13 cellular contexts compared by ENCODE assay signal in genomic region chr16:15765116-15765515, GRCh38.
A peak's percentile ranks its signal among the peaks of the same experiment; 100 is the strongest.
DNase-seq lines count a peak whose midpoint lies in the region; ATAC-seq, FAIRE-seq and TF ChIP-seq lines count a peak whose summit lies in the region.
"Had no signal": no experiment of that assay in that cellular context is flagged by ENCODE, and none has a peak within 500 bp of the region (broad histone marks: within the 10 kb centered on the region; RNA-seq: fewer than 3 reads in every experiment).

No MANE protein-coding gene starts in this region.

- intact Hi-C loops in IMR-90 (cut with micrococcal nuclease) (loop anchor here (5.0 kb wide), 2 partner anchors 57 to 362 kb away; no protein-coding TSS in a partner anchor), K562 (cut with micrococcal nuclease) (loop anchor here (5.0 kb wide), 1 partner anchor 427 kb away; no protein-coding TSS in a partner anchor), sigmoid colon (cut with DNase I) (loop anchor here (10.0 kb wide), 1 partner anchor 430 kb away; no protein-coding TSS in a partner anchor), posterior cingulate gyrus (cut with DNase I) (loop anchor here (5.0 kb wide), 1 partner anchor 362 kb away; no protein-coding TSS in a partner anchor)

- FAIRE-seq in K562 (lab: Jason Lieb, UNC): no peak

- no peaks in the 10 kb centered on the region for H3K79me2 ChIP-seq in K562 (ENCODE audit: control insufficient read depth, insufficient read depth, low read length)

- TF ChIP-seq EP300 in K562 (IDR thresholded peaks at IDR 0.05; ENCODE audit: low read length) (no peak), sigmoid colon (IDR thresholded peaks at IDR 0.05) (no peak)

- H2BK15ac ChIP-seq in IMR-90 (ENCODE audit: low read depth, low read length) (no peak overlapping the region), mesenchymal stem cell (ENCODE audit: low read depth, poor library complexity, severe bottlenecking) (no peak overlapping the region)

- H3K9ac ChIP-seq in IMR-90 (ENCODE audit: low read depth, low read length) (no peak overlapping the region), K562 (ENCODE audit: insufficient read depth in 1 of 2, low read depth in 2 of 2, low read length in 2 of 2) (no peak overlapping the region), mesenchymal stem cell (ENCODE audit: low read length) (peak overlapping the region; percentile 9)
- H3K9ac ChIP-seq: BLaER1 treated with 17β-estradiol and CSF1 and Interleukin-3, amounts not matched to agents 10 nM and 100 nM had no signal

- no peak for DNase-seq in IMR-90
- DNase-seq in K562 (ENCODE audit: extremely low read depth in 1 of 4, low spot score in 3 of 4): no peak
- DNase-seq in mesenchymal stem cell: no peak
- no peak for DNase-seq in sigmoid colon
- DNase-seq in stimulated activated naive B cell treated with anti-CD40 and anti-IgM and Interleukin-4, amounts not matched to agents 10 μg/mL and 1 μg/mL and 100 μg/mL, for 72 hours: no peak
- no peak for DNase-seq in posterior cingulate gyrus
- DNase-seq in GM10248 (ENCODE audit: extremely low spot score): no peak
- DNase-seq: DMS 273 treated with DMSO at 0.1 percent for 48 hours, GOT3 had no signal

- no peak overlapping the region for H3K4ac ChIP-seq in IMR-90 (ENCODE audit: low read depth, low read length)
- no peak overlapping the region for H3K4ac ChIP-seq in mesenchymal stem cell (ENCODE audit: low read depth in 1 of 2, low read length in 2 of 2)

- H3K4me3 Mint-ChIP-seq in stimulated activated naive B cell treated with anti-CD40 and anti-IgM and Interleukin-4, amounts not matched to agents 10 μg/mL and 1 μg/mL and 100 μg/mL, for 72 hours: no peak overlapping the region
- H3K4me3 Mint-ChIP-seq: B cell; CD8-positive, alpha-beta memory T cell; H9 had no signal

- H3K36me3 ChIP-seq in IMR-90 (ENCODE audit: control insufficient read depth, insufficient read depth, low read length) (no peaks in the 10 kb centered on the region), K562 (ENCODE audit: control insufficient read depth, insufficient read depth, low read length) (no peaks in the 10 kb centered on the region), mesenchymal stem cell (ENCODE audit: control insufficient read depth in 1 of 2, insufficient read depth in 2 of 2, low read depth in 1 of 2, low read length in 2 of 2) (no peaks in the 10 kb centered on the region), sigmoid colon (peaks cover 37 to 100% (median 82%) of the 10 kb centered on the region in 4 donors)
- H3K36me3 ChIP-seq: BLaER1 treated with 17β-estradiol and CSF1 and Interleukin-3, amounts not matched to agents 10 nM and 100 nM had no signal

- H4K8ac ChIP-seq in IMR-90 (ENCODE audit: low read depth in 2 of 2, low read length in 2 of 2) (no peak overlapping the region), mesenchymal stem cell (ENCODE audit: low read length) (no peak overlapping the region)

- WGBS in IMR-90 (ENCODE audit: extremely low coverage in 2 of 2, insufficient read length in 1 of 2), 2 experiments: 82 to 100% methylated on average over 3 to 4 of the region's 4 CpGs
- 1% methylated on average over 4 of the region's 4 CpGs for WGBS in K562 (ENCODE audit: insufficient coverage, low coverage, missing lambda C conversion rate)
- 83% methylated on average over 4 of the region's 4 CpGs for WGBS in mesenchymal stem cell
- 80 to 85% methylated on average over 4 of the region's 4 CpGs for WGBS in sigmoid colon, 2 donors

- H3K56ac ChIP-seq in IMR-90 (ENCODE audit: extremely low read depth, insufficient read depth, low read length): no peak overlapping the region

- no peak for ATAC-seq in IMR-90 (ENCODE audit: low read depth)
- ATAC-seq in K562: no peak
- no peak for ATAC-seq in stimulated activated naive B cell treated with anti-CD40 and anti-IgM and Interleukin-4, amounts not matched to agents 10 μg/mL and 1 μg/mL and 100 μg/mL, for 72 hours (replicated peaks)

- in situ Hi-C loops in IMR-90 (cut with MboI; ENCODE audit: low sequenced_read_pairs): loop anchor here (10.0 kb wide), 1 partner anchor 430 kb away; no protein-coding TSS in a partner anchor
- in situ Hi-C loops in K562 (cut with MboI): no loop called here

- H2BK120ac ChIP-seq in IMR-90 (ENCODE audit: low read depth, low read length): no peak overlapping the region
- H2BK120ac ChIP-seq in mesenchymal stem cell (ENCODE audit: low read depth, low read length): no peak overlapping the region

- no peak for TF ChIP-seq CTCF in IMR-90 (conservative IDR thresholded peaks at IDR 0.05; ENCODE audit: low read depth, low read length)
- no peak for TF ChIP-seq CTCF in K562 (IDR thresholded peaks at IDR 0.05 in 2 of 3, conservative IDR thresholded peaks at IDR 0.05 in 1 of 3; ENCODE audit: insufficient read depth in 2 of 3, low read depth in 1 of 3, low read length in 3 of 3)
- no peak for TF ChIP-seq CTCF in sigmoid colon (IDR thresholded peaks at IDR 0.05)
- no peak for TF ChIP-seq CTCF in GM10248 (IDR thresholded peaks at IDR 0.05; ENCODE audit: control extremely low read depth, extremely low read depth, low read depth, missing control alignments)

- H3K4me3 ChIP-seq in IMR-90 (ENCODE audit: insufficient read depth, low read depth, low read length): no peak overlapping the region
- H3K4me3 ChIP-seq in K562: no peak overlapping the region
- H3K4me3 ChIP-seq in mesenchymal stem cell (ENCODE audit: insufficient read depth in 1 of 2, low read depth in 1 of 2, low read length in 2 of 2): no peak overlapping the region
- H3K4me3 ChIP-seq in sigmoid colon: no peak overlapping the region
- H3K4me3 ChIP-seq: BLaER1 treated with 17β-estradiol and CSF1 and Interleukin-3, amounts not matched to agents 10 nM and 100 nM had no signal

- TF ChIP-seq POLR2A in IMR-90 (IDR thresholded peaks at IDR 0.05; ENCODE audit: low read depth, low read length) (no peak), K562 (conservative IDR thresholded peaks at IDR 0.05) (no peak), sigmoid colon (IDR thresholded peaks at IDR 0.05) (no peak)

- H3K9me3 Mint-ChIP-seq in stimulated activated naive B cell treated with anti-CD40 and anti-IgM and Interleukin-4, amounts not matched to agents 10 μg/mL and 1 μg/mL and 100 μg/mL, for 72 hours: no peaks in the 10 kb centered on the region
- H3K9me3 Mint-ChIP-seq: CD8-positive, alpha-beta memory T cell; H9 had no signal

- BruUV-seq in IMR-90 (replicated peaks; lab: Mats Ljungman, UMichigan): no TSS peak
- no TSS peak for BruUV-seq in K562 (replicated peaks; lab: Mats Ljungman, UMichigan)

- H3K27ac ChIP-seq in IMR-90 (ENCODE audit: insufficient read depth, low read length) (peak overlapping the region; percentile 49; the same call in 1 of the 2 replicates), K562 (ENCODE audit: extremely low read depth, low read depth, low read length) (no peak overlapping the region), mesenchymal stem cell (ENCODE audit: low read length, poor library complexity, severe bottlenecking) (no peak overlapping the region), sigmoid colon (peak overlapping the region; percentile 55 to 95 (median 72))
- H3K27ac ChIP-seq: BLaER1 treated with 17β-estradiol and CSF1 and Interleukin-3, amounts not matched to agents 10 nM and 100 nM had no signal

- H3K27me3 ChIP-seq in IMR-90 (ENCODE audit: control insufficient read depth, insufficient read depth, low read length) (peaks cover 8% of the 10 kb centered on the region), K562 (ENCODE audit: control insufficient read depth in 2 of 2, insufficient read depth in 2 of 2, low read length in 2 of 2) (peaks cover 12 to 13% of the 10 kb centered on the region in 2 experiments; a peak in 4 of 5 replicates), mesenchymal stem cell (ENCODE audit: control insufficient read depth in 1 of 2, insufficient read depth in 1 of 2, low read length in 2 of 2) (peaks cover 22 to 41% of the 10 kb centered on the region in 2 experiments), sigmoid colon (no peaks in the 10 kb centered on the region)
- H3K27me3 ChIP-seq: BLaER1 treated with 17β-estradiol and CSF1 and Interleukin-3, amounts not matched to agents 10 nM and 100 nM had no signal

- no peak overlapping the region for H2BK12ac ChIP-seq in mesenchymal stem cell (ENCODE audit: low read length in 2 of 2)

- H2AK5ac ChIP-seq in IMR-90 (ENCODE audit: low read depth, low read length) (no peak overlapping the region), mesenchymal stem cell (ENCODE audit: low read length, severe bottlenecking) (no peak overlapping the region)

- no peaks in the 10 kb centered on the region for H4K20me1 ChIP-seq in IMR-90 (ENCODE audit: insufficient read depth, low read length)
- no peaks in the 10 kb centered on the region for H4K20me1 ChIP-seq in K562 (replicated peaks; ENCODE audit: control insufficient read depth, insufficient read depth, low read length)
- H4K20me1 ChIP-seq: BLaER1 treated with 17β-estradiol and CSF1 and Interleukin-3, amounts not matched to agents 10 nM and 100 nM had no signal

- peaks cover 3 to 6% of the 10 kb centered on the region in 2 donors for H3K4me1 Mint-ChIP-seq in stimulated activated naive B cell treated with anti-CD40 and anti-IgM and Interleukin-4, amounts not matched to agents 10 μg/mL and 1 μg/mL and 100 μg/mL, for 72 hours
- H3K4me1 Mint-ChIP-seq: CD8-positive, alpha-beta memory T cell had no signal

- H2AK9ac ChIP-seq in IMR-90 (replicated peaks; ENCODE audit: low read depth, low read length, poor library complexity): no peak overlapping the region

- H3K4me1 ChIP-seq in IMR-90 (ENCODE audit: control insufficient read depth, insufficient read depth, low read length) (peaks cover 3% of the 10 kb centered on the region), K562 (replicated peaks in 1 of 2; ENCODE audit: control insufficient read depth in 2 of 2, insufficient read depth in 2 of 2, low read length in 2 of 2) (no peaks in the 10 kb centered on the region), mesenchymal stem cell (ENCODE audit: control insufficient read depth, insufficient read depth, low read depth, low read length) (no peaks in the 10 kb centered on the region), sigmoid colon (peaks cover 0 to 92% (median 66%) of the 10 kb centered on the region in 4 donors)

- H3K14ac ChIP-seq in IMR-90 (replicated peaks; ENCODE audit: low read depth, low read length) (no peak overlapping the region), mesenchymal stem cell (ENCODE audit: low read length in 2 of 2) (no peak overlapping the region)

- POLR2A ChIA-PET in IMR-90 (lab: Charles Lee; ENCODE audit: unreplicated experiment): no interaction called here
- POLR2A ChIA-PET in K562 (lab: Yijun Ruan, JAX): no interaction called here
- POLR2A ChIA-PET in GM10248 (lab: Yijun Ruan, JAX): no interaction called here

- H3K9me1 ChIP-seq in IMR-90 (ENCODE audit: insufficient read depth, low read length) (no peaks in the 10 kb centered on the region; the same call in 1 of the 2 replicates), K562 (ENCODE audit: control insufficient read depth, insufficient read depth, low read length) (no peaks in the 10 kb centered on the region)

- H3K27me3 Mint-ChIP-seq in stimulated activated naive B cell treated with anti-CD40 and anti-IgM and Interleukin-4, amounts not matched to agents 10 μg/mL and 1 μg/mL and 100 μg/mL, for 72 hours: peaks cover 12 to 14% of the 10 kb centered on the region in 2 donors

- dilution Hi-C loops in IMR-90 (cut with HindIII; ENCODE audit: low sequenced_read_pairs, unreplicated experiment): no loop called here

- H4K5ac ChIP-seq in IMR-90 (ENCODE audit: low read depth, low read length): no peak overlapping the region

- H3K9me3 ChIP-seq in IMR-90 (ENCODE audit: control insufficient read depth, insufficient read depth, low read length) (no peaks in the 10 kb centered on the region), K562 (replicated peaks; ENCODE audit: control insufficient read depth, insufficient read depth, low read depth, low read length) (no peaks in the 10 kb centered on the region), mesenchymal stem cell (ENCODE audit: control insufficient read depth, low read length) (no peaks in the 10 kb centered on the region), sigmoid colon (peaks cover 0 to 4% (median 0%) of the 10 kb centered on the region in 4 donors)

- CTCF ChIA-PET in IMR-90 (lab: Yijun Ruan, JAX) (interaction anchor here (0.8 to 1.8 kb wide), 3 partner anchors 8 to 16 kb away, joined by 3 to 5 read pairs (median 4); no protein-coding TSS in a partner anchor), K562 (lab: Yijun Ruan, JAX; ENCODE audit: low intra/inter-chr PET ratio) (interaction anchor here (1.0 to 2.2 kb wide), 2 partner anchors 363 to 430 kb away, joined by 3 to 17 read pairs; no protein-coding TSS in a partner anchor), GM10248 (lab: Yijun Ruan, JAX) (interaction anchor here (1.0 to 4.2 kb wide), 19 partner anchors 10 to 429 kb away, joined by 3 to 34 read pairs (median 4); no protein-coding TSS in a partner anchor)

- no peak overlapping the region for H2BK20ac ChIP-seq in IMR-90 (ENCODE audit: low read depth, low read length)

- H3K79me1 ChIP-seq in IMR-90 (ENCODE audit: low read depth in 1 of 2, low read length in 2 of 2) (no peaks in the 10 kb centered on the region), mesenchymal stem cell (replicated peaks; ENCODE audit: low read length, poor library complexity, severe bottlenecking) (no peaks in the 10 kb centered on the region)

- no peak overlapping the region for H3K23ac ChIP-seq in IMR-90 (ENCODE audit: low read depth, low read length)
- H3K23ac ChIP-seq in mesenchymal stem cell (ENCODE audit: low read length in 2 of 2): no peak overlapping the region

- H3K18ac ChIP-seq in IMR-90 (ENCODE audit: low read depth, low read length): no peak overlapping the region
- H3K18ac ChIP-seq in mesenchymal stem cell (ENCODE audit: low read depth in 1 of 2, low read length in 2 of 2): no peak overlapping the region

- H4K91ac ChIP-seq in IMR-90 (ENCODE audit: insufficient read depth, low read depth, low read length) (no peak overlapping the region), mesenchymal stem cell (ENCODE audit: low read length) (no peak overlapping the region)

- TF ChIP-seq RAD21 in IMR-90 (IDR thresholded peaks at IDR 0.05; ENCODE audit: low read length) (no peak), K562 (CRISPR knock-in tag; conservative IDR thresholded peaks at IDR 0.05 in 1 of 2, IDR thresholded peaks at IDR 0.05 in 1 of 2) (no peak)

- no peak overlapping the region for H3K27ac Mint-ChIP-seq in stimulated activated naive B cell treated with anti-CD40 and anti-IgM and Interleukin-4, amounts not matched to agents 10 μg/mL and 1 μg/mL and 100 μg/mL, for 72 hours
- H3K27ac Mint-ChIP-seq: B cell; CD8-positive, alpha-beta memory T cell; H9 had no signal

- H2AFZ ChIP-seq in IMR-90 (replicated peaks; ENCODE audit: low read length, poor library complexity): no peak overlapping the region
- H2AFZ ChIP-seq in K562 (ENCODE audit: low read depth, low read length): no peak overlapping the region
- no peak overlapping the region for H2AFZ ChIP-seq in mesenchymal stem cell (ENCODE audit: low read depth, low read length)

- H3K36me3 Mint-ChIP-seq in stimulated activated naive B cell treated with anti-CD40 and anti-IgM and Interleukin-4, amounts not matched to agents 10 μg/mL and 1 μg/mL and 100 μg/mL, for 72 hours: no peaks in the 10 kb centered on the region
- H3K36me3 Mint-ChIP-seq: CD8-positive, alpha-beta memory T cell had no signal

- H3K4me2 ChIP-seq in IMR-90 (ENCODE audit: low read depth, low read length): no peak overlapping the region
- no peak overlapping the region for H3K4me2 ChIP-seq in K562 (ENCODE audit: insufficient read depth, low read length)
- H3K4me2 ChIP-seq in mesenchymal stem cell (ENCODE audit: low read length, poor library complexity, severe bottlenecking): no peak overlapping the region
- H3K4me2 ChIP-seq: BLaER1 treated with 17β-estradiol and CSF1 and Interleukin-3, amounts not matched to agents 10 nM and 100 nM had no signal

- H2BK5ac ChIP-seq in IMR-90 (ENCODE audit: low read depth, low read length, poor library complexity, severe bottlenecking): no peak overlapping the region
- no peak overlapping the region for H2BK5ac ChIP-seq in mesenchymal stem cell (ENCODE audit: low read depth, low read length, poor library complexity, severe bottlenecking)

Comparison
In these comparisons a context has a peak if more than half of its experiments do, and no peak if none do; other contexts are left out.
1. H3K27ac ChIP-seq: peak in IMR-90 (single experiment) and sigmoid colon (4 of 4); none in K562 (single experiment) and mesenchymal stem cell (single experiment).